ENCODE assay signal across 8 cellular contexts in the genomic region with DNA sequence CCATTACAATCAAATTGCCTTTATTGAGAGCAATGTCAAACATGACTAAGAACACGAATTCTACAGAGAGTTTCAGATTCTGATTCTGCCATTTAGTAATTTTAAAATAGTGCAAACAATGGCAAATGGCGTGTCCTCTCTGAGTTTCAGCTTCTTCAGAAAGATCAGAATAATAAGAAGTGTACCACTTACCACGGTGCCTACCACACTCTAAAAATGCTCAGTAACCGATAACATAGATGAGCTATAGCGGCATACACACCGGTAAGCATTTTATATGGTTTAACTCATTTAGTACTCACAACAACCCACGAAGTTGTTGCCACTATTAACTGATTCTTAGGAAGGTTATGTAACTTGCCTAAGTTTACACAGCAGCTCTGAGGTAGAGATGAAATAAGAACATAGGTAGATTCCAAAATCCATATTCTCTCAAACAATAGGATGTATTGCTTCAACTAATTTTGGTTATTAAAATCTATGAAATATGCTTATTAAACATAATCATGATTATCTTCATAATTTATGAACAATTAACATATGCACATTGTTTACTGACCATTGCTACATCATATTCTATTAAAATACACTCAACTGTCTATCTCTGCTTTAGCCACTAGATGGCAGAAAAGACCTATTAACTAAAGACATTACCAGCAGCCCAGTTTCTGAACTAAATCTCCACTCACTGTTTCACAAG. TPM values are rescaled to one million over a fixed set of nuclear protein-coding genes. Genes with fewer than 3 reads are reported as not detected.
DNase-seq lines count a peak whose midpoint lies in the region; ATAC-seq and TF ChIP-seq lines count a peak whose summit lies in the region.

No MANE protein-coding gene starts in this region.

- intact Hi-C loops in heart right ventricle (cut with DNase I) (loop anchor here in 5 of 10 donors (1.0 to 10.0 kb wide), 6 partner anchors 153 to 1051 kb away; partner anchors contain the start of genes LRRIQ1 (in 1 of the 5) and TSPAN19 (in 1 of the 5)), spleen (cut with DNase I; ENCODE audit: low total_unique reads) (no loop called here)

- H3K4me3 ChIP-seq in WERI-Rb-1 (ENCODE audit: low read depth, low read length), result no peak overlapping the region
- no peak overlapping the region for H3K4me3 ChIP-seq in heart right ventricle
- H3K4me3 ChIP-seq in spleen, result no peak overlapping the region

- no peak overlapping the region for H3K27ac ChIP-seq in WERI-Rb-1
- no peak overlapping the region for H3K27ac ChIP-seq in heart right ventricle
- no peak overlapping the region for H3K27ac ChIP-seq in spleen

- no peaks in the 10 kb centered on the region for H3K36me3 ChIP-seq in WERI-Rb-1
- no peaks in the 10 kb centered on the region for H3K36me3 ChIP-seq in heart right ventricle
- H3K36me3 ChIP-seq in spleen, result no peaks in the 10 kb centered on the region

- H3K9me3 ChIP-seq in WERI-Rb-1 (ENCODE audit: severe bottlenecking) (no peaks in the 10 kb centered on the region), heart right ventricle (no peaks in the 10 kb centered on the region), spleen (no peaks in the 10 kb centered on the region)

- ATAC-seq in GM18909 (IDR thresholded peaks at IDR 0.05; ENCODE audit: poor library complexity, unreplicated experiment), result peak; percentile 96
- peak; percentile 96 for ATAC-seq in HG03066 (IDR thresholded peaks at IDR 0.05; ENCODE audit: low read depth, unreplicated experiment)
- ATAC-seq in heart right ventricle, result peak in 2 of 8 donors; percentile 16 to 48

- TF ChIP-seq POLR2A in spleen (IDR thresholded peaks at IDR 0.05), result no peak

- TF ChIP-seq CTCF in WERI-Rb-1 (IDR thresholded peaks at IDR 0.05; ENCODE audit: low read depth, low read length) (peak; percentile 44; the same call in 1 of the 2 replicates), heart right ventricle (IDR thresholded peaks at IDR 0.05) (peak; percentile 46 to 83 (median 76)), spleen (IDR thresholded peaks at IDR 0.05 in 8 of 11, conservative IDR thresholded peaks at IDR 0.05 in 3 of 11) (peak; percentile 22 to 73 (median 65))

- no peaks in the 10 kb centered on the region for H3K4me1 ChIP-seq in heart right ventricle
- no peaks in the 10 kb centered on the region for H3K4me1 ChIP-seq in spleen

- WGBS in heart right ventricle, 2 donors, result 40 to 41% methylated on average over 7 of the region's 7 CpGs
- 43 to 49% (median 47%) methylated on average over 7 of the region's 7 CpGs for WGBS in spleen, 5 donors

- peak; percentile 25 for DNase-seq in COLO829 (ENCODE audit: low spot score)
- peak; percentile 63 for DNase-seq in NCI-H2029 treated with DMSO at 0.1 percent for 48 hours (lab: John Stamatoyannopoulos, UW)
- DNase-seq in WERI-Rb-1, result no peak
- no peak for DNase-seq in heart right ventricle
- no peak for DNase-seq in spleen
- no peak for DNase-seq in effector CD4-positive, alpha-beta T cell

- H3K27me3 ChIP-seq in WERI-Rb-1 (ENCODE audit: insufficient read depth, low read depth, severe bottlenecking), result no peaks in the 10 kb centered on the region
- peaks cover 0 to 7% (median 0%) of the 10 kb centered on the region in 7 donors for H3K27me3 ChIP-seq in heart right ventricle
- no peaks in the 10 kb centered on the region for H3K27me3 ChIP-seq in spleen (replicated peaks in 1 of 7)

RNA-seq across cellular contexts. Expression of gene SLC6A15, which starts 38.3 kb away (rescaled TPM):
- total RNA-seq in heart right ventricle (not detected), spleen (under 1 TPM in 4 of 7 donors, not detected in 3; 0.13 to 0.68 (median 0.31) TPM)
- polyA plus RNA-seq in heart right ventricle (not detected), spleen (under 1 TPM in 2 of 3 donors, not detected in 1; 0.06 to 0.16 TPM)

Comparison
In these comparisons a context has a peak if more than half of its experiments do, and no peak if none do; other contexts are left out.
1. DNase-seq: peak in COLO829 (single experiment) and NCI-H2029 treated with DMSO at 0.1 percent for 48 hours (single experiment); none in WERI-Rb-1 (single experiment), heart right ventricle (0 of 2), spleen (single experiment) and effector CD4-positive, alpha-beta T cell (single experiment).
2. Peak in every context shown above with its lines, with median percentiles within 50 percentile points of each other: CTCF ChIP-seq.